In the genomic region with DNA sequence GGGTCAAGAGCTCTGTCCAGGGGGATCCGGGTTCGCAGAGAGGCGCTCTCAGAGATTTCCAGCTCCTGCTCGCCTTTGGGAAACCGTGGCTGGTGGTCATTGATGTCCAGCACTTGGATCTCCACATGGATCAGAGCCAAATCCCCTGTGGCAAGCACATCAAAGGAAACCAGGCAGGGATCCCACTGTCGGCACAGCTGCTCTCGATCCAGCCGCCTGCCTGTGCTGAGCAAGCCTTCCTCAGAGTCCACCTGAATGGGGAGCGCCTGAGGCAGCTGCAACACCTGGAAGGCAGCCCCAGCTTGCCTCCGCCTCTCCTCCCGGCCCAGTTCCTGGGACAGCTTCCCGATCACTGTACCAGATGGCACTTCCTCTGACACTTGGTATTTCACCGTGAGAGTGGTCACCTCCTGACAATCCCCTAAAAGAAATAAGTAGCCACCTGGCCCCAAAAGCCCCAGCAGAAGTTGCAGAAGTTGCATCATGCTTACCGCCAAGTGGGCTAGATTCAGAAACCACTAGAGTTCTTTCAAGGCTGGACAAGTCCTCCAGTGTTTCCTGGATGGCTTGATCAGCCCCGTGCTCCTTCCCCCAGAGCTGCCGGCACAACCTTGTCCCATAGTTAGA, we compare ENCODE assay signal across 2 cellular contexts.
TF ChIP-seq lines count a peak whose summit lies in the region.

No MANE protein-coding gene starts in this region.

TF ChIP-seq in SK-N-SH, 30 proteins besides CTCF, POLR2A, EP300 and RAD21 (continued from another document):
- TF ChIP-seq, protein P1, sequence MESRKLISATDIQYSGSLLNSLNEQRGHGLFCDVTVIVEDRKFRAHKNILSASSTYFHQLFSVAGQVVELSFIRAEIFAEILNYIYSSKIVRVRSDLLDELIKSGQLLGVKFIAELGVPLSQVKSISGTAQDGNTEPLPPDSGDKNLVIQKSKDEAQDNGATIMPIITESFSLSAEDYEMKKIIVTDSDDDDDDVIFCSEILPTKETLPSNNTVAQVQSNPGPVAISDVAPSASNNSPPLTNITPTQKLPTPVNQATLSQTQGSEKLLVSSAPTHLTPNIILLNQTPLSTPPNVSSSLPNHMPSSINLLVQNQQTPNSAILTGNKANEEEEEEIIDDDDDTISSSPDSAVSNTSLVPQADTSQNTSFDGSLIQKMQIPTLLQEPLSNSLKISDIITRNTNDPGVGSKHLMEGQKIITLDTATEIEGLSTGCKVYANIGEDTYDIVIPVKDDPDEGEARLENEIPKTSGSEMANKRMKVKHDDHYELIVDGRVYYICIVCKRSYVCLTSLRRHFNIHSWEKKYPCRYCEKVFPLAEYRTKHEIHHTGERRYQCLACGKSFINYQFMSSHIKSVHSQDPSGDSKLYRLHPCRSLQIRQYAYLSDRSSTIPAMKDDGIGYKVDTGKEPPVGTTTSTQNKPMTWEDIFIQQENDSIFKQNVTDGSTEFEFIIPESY (IDR thresholded peaks at IDR 0.05; ENCODE audit: borderline replicate concordance, low read depth): no peak
- TF ChIP-seq GABPA (IDR thresholded peaks at IDR 0.05; ENCODE audit: low read depth) (no peak), FOSL2 (IDR thresholded peaks at IDR 0.05; ENCODE audit: borderline replicate concordance, low read depth) (no peak), NRF1 (IDR thresholded peaks at IDR 0.05; ENCODE audit: low read depth, low read length) (no peak), CHD2 (IDR thresholded peaks at IDR 0.05; ENCODE audit: low read length, partially characterized antibody) (no peak), TAF1 (IDR thresholded peaks at IDR 0.05; ENCODE audit: borderline replicate concordance, low read depth, low read length) (no peak), FOXM1 (IDR thresholded peaks at IDR 0.05; ENCODE audit: low read depth) (no peak)
- TF ChIP-seq, protein P2, sequence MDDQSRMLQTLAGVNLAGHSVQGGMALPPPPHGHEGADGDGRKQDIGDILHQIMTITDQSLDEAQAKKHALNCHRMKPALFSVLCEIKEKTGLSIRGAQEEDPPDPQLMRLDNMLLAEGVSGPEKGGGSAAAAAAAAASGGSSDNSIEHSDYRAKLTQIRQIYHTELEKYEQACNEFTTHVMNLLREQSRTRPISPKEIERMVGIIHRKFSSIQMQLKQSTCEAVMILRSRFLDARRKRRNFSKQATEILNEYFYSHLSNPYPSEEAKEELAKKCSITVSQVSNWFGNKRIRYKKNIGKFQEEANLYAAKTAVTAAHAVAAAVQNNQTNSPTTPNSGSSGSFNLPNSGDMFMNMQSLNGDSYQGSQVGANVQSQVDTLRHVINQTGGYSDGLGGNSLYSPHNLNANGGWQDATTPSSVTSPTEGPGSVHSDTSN (IDR thresholded peaks at IDR 0.05): no peak
- TF ChIP-seq, protein P3, sequence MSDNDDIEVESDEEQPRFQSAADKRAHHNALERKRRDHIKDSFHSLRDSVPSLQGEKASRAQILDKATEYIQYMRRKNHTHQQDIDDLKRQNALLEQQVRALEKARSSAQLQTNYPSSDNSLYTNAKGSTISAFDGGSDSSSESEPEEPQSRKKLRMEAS (IDR thresholded peaks at IDR 0.05; ENCODE audit: low read depth): no peak
- TF ChIP-seq, protein P4, sequence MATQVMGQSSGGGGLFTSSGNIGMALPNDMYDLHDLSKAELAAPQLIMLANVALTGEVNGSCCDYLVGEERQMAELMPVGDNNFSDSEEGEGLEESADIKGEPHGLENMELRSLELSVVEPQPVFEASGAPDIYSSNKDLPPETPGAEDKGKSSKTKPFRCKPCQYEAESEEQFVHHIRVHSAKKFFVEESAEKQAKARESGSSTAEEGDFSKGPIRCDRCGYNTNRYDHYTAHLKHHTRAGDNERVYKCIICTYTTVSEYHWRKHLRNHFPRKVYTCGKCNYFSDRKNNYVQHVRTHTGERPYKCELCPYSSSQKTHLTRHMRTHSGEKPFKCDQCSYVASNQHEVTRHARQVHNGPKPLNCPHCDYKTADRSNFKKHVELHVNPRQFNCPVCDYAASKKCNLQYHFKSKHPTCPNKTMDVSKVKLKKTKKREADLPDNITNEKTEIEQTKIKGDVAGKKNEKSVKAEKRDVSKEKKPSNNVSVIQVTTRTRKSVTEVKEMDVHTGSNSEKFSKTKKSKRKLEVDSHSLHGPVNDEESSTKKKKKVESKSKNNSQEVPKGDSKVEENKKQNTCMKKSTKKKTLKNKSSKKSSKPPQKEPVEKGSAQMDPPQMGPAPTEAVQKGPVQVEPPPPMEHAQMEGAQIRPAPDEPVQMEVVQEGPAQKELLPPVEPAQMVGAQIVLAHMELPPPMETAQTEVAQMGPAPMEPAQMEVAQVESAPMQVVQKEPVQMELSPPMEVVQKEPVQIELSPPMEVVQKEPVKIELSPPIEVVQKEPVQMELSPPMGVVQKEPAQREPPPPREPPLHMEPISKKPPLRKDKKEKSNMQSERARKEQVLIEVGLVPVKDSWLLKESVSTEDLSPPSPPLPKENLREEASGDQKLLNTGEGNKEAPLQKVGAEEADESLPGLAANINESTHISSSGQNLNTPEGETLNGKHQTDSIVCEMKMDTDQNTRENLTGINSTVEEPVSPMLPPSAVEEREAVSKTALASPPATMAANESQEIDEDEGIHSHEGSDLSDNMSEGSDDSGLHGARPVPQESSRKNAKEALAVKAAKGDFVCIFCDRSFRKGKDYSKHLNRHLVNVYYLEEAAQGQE (IDR thresholded peaks at IDR 0.05; ENCODE audit: low read depth, low read length): no peak

TF ChIP-seq in SK-N-SH treated with all-trans-retinoic acid at 6 μM for 48 hours, 23 proteins besides CTCF, POLR2A, EP300 and RAD21 (continued from another document):
- TF ChIP-seq, protein P5, sequence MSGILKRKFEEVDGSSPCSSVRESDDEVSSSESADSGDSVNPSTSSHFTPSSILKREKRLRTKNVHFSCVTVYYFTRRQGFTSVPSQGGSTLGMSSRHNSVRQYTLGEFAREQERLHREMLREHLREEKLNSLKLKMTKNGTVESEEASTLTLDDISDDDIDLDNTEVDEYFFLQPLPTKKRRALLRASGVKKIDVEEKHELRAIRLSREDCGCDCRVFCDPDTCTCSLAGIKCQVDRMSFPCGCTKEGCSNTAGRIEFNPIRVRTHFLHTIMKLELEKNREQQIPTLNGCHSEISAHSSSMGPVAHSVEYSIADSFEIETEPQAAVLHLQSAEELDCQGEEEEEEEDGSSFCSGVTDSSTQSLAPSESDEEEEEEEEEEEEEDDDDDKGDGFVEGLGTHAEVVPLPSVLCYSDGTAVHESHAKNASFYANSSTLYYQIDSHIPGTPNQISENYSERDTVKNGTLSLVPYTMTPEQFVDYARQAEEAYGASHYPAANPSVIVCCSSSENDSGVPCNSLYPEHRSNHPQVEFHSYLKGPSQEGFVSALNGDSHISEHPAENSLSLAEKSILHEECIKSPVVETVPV (CRISPR knock-in tag; IDR thresholded peaks at IDR 0.05): no peak
- TF ChIP-seq CSDC2 (CRISPR knock-in tag; IDR thresholded peaks at IDR 0.05) (no peak), PPARA (CRISPR knock-in tag; IDR thresholded peaks at IDR 0.05; ENCODE audit: borderline replicate concordance) (no peak), ZFP3 (CRISPR knock-in tag; IDR thresholded peaks at IDR 0.05) (no peak), GLIS3 (CRISPR knock-in tag; IDR thresholded peaks at IDR 0.05) (no peak), ZNF8 (CRISPR knock-in tag; IDR thresholded peaks at IDR 0.05) (no peak), ZC3H10 (CRISPR knock-in tag; IDR thresholded peaks at IDR 0.05) (no peak), OSR1 (CRISPR knock-in tag; IDR thresholded peaks at IDR 0.05) (no peak), SNAI2 (CRISPR knock-in tag; IDR thresholded peaks at IDR 0.05) (no peak), BACH2 (CRISPR knock-in tag; IDR thresholded peaks at IDR 0.05; ENCODE audit: borderline replicate concordance) (no peak), ESRRG (CRISPR knock-in tag; IDR thresholded peaks at IDR 0.05) (no peak), TOX (CRISPR knock-in tag; IDR thresholded peaks at IDR 0.05; ENCODE audit: borderline replicate concordance) (no peak)
- TF ChIP-seq, protein P6, sequence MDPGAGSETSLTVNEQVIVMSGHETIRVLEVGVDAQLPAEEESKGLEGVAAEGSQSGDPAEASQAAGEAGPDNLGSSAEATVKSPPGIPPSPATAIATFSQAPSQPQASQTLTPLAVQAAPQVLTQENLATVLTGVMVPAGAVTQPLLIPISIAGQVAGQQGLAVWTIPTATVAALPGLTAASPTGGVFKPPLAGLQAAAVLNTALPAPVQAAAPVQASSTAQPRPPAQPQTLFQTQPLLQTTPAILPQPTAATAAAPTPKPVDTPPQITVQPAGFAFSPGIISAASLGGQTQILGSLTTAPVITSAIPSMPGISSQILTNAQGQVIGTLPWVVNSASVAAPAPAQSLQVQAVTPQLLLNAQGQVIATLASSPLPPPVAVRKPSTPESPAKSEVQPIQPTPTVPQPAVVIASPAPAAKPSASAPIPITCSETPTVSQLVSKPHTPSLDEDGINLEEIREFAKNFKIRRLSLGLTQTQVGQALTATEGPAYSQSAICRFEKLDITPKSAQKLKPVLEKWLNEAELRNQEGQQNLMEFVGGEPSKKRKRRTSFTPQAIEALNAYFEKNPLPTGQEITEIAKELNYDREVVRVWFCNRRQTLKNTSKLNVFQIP (CRISPR knock-in tag; IDR thresholded peaks at IDR 0.05; ENCODE audit: borderline replicate concordance, low read depth): no peak
